ENCODE assay signal across 9 cellular contexts in the genomic region with DNA sequence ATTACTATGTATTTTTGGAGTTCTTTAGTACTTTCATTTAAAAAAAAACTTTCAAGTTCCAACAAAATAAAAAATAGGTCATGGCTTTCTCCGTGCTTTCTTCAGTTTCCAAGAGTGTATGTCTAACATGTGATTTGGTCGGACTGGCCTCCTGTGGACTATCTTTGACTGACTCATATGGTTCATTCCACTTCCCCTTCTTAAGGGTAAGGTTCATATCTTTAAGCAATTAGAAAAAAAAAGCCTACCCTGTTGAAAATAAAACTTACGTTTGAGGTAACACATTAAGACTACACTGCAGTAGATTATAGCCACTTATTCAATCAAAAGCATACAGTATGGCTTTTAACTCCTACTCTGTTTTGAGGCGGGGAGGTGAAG.
DNase-seq lines count a peak whose midpoint lies in the region; ATAC-seq, FAIRE-seq and TF ChIP-seq lines count a peak whose summit lies in the region.
"Had no signal": no experiment of that assay in that cellular context is flagged by ENCODE, and none has a peak within 500 bp of the region (broad histone marks: within the 10 kb centered on the region; RNA-seq: fewer than 3 reads in every experiment).

No MANE protein-coding gene starts in this region.

- no peak overlapping the region for H3K4me2 ChIP-seq in HepG2 (ENCODE audit: low read depth, low read length)

- no TSS peak for BruUV-seq in HepG2 (replicated peaks; lab: Mats Ljungman, UMichigan)

- H3K36me3 ChIP-seq in HepG2 (replicated peaks in 1 of 2; ENCODE audit: control insufficient read depth in 1 of 2, insufficient read depth in 2 of 2, low read length in 2 of 2) (no peaks in the 10 kb centered on the region), prostate gland (no peaks in the 10 kb centered on the region)

- TF ChIP-seq EP300 in HepG2 (IDR thresholded peaks at IDR 0.05; ENCODE audit: low read depth in 2 of 2, low read length in 2 of 2), result no peak
- no peak for TF ChIP-seq EP300 in HepG2 (CRISPR knock-in tag; IDR thresholded peaks at IDR 0.05; ENCODE audit: borderline replicate concordance)

- CTCF ChIA-PET in HepG2 (lab: Yijun Ruan, JAX; ENCODE audit: low intra/inter-chr PET ratio, low total read pairs), result no interaction called here

- H3K4me1 Mint-ChIP-seq in T-helper 2 cell treated with Interferon-gamma antibody and Interleukin-4, amounts not matched to agents 5 μg/mL and 100 μg/mL, for 36 hours (ENCODE audit: low read depth), result peaks cover 7% of the 10 kb centered on the region

- H3K4me3 ChIP-seq in HepG2 (replicated peaks in 1 of 3; ENCODE audit: insufficient read depth in 1 of 3, low read depth in 2 of 3, low read length in 3 of 3) (no peak overlapping the region), prostate gland (no peak overlapping the region)
- H3K4me3 ChIP-seq: SK-N-MC had no signal

- peak; percentile 98 for ATAC-seq in GM18909 (IDR thresholded peaks at IDR 0.05; ENCODE audit: poor library complexity, unreplicated experiment)
- ATAC-seq in HG02870 (IDR thresholded peaks at IDR 0.05; ENCODE audit: unreplicated experiment), result peak; percentile 99
- no peak for ATAC-seq in HepG2

- intact Hi-C loops in HepG2 (cut with micrococcal nuclease; ENCODE audit: unreplicated experiment) (loop anchor here (1.0 to 2.0 kb wide), 4 partner anchors 21 to 113 kb away; partner anchors contain the start of gene AHR), prostate gland (cut with DNase I) (no loop called here)

- H3K9me3 ChIP-seq in HepG2 (ENCODE audit: low read length) (no peaks in the 10 kb centered on the region), prostate gland (no peaks in the 10 kb centered on the region)

- 94% methylated on average over 4 of the region's 4 CpGs for WGBS in HepG2 (ENCODE audit: low lambda C conversion rate)
- 61% methylated on average over 4 of the region's 4 CpGs for WGBS in prostate gland

- H3K79me2 ChIP-seq in HepG2 (ENCODE audit: insufficient read depth, low read length), result no peaks in the 10 kb centered on the region

- no peaks in the 10 kb centered on the region for H3K36me3 Mint-ChIP-seq in T-helper 2 cell treated with Interferon-gamma antibody and Interleukin-4, amounts not matched to agents 5 μg/mL and 100 μg/mL, for 36 hours (ENCODE audit: low read depth)

- H3K27ac Mint-ChIP-seq in T-helper 2 cell treated with Interferon-gamma antibody and Interleukin-4, amounts not matched to agents 5 μg/mL and 100 μg/mL, for 36 hours, result no peak overlapping the region

- no peaks in the 10 kb centered on the region for H3K27me3 ChIP-seq in HepG2 (ENCODE audit: control insufficient read depth in 1 of 2, insufficient read depth in 2 of 2, low read length in 2 of 2)
- no peaks in the 10 kb centered on the region for H3K27me3 ChIP-seq in prostate gland (replicated peaks; ENCODE audit: insufficient read depth)

- peak overlapping the region; percentile 83 for H3K27ac ChIP-seq in HepG2 (ENCODE audit: extremely low read length, insufficient read depth, low read length)
- no peak overlapping the region for H3K27ac ChIP-seq in prostate gland
- H3K27ac ChIP-seq: SK-N-MC had no signal

- no peak for FAIRE-seq in HepG2 (lab: Jason Lieb, UNC)

- POLR2A ChIA-PET in HepG2 (lab: Yijun Ruan, JAX), result no interaction called here

- no peak overlapping the region for H3K4me3 Mint-ChIP-seq in T-helper 2 cell treated with Interferon-gamma antibody and Interleukin-4, amounts not matched to agents 5 μg/mL and 100 μg/mL, for 36 hours

- DNase-seq in SIG-M5 (lab: John Stamatoyannopoulos, UW), result peak; percentile 32
- DNase-seq in HepG2 (ENCODE audit: low spot score), result no peak
- no peak for DNase-seq in T-helper 2 cell treated with Interferon-gamma antibody and Interleukin-4, amounts not matched to agents 5 μg/mL and 100 μg/mL, for 36 hours (ENCODE audit: low spot score)
- no peak for DNase-seq in activated naive CD4-positive, alpha-beta T cell (lab: John Stamatoyannopoulos, UW)
- no peak for DNase-seq in DMS114 treated with DMSO at 0.1 percent for 48 hours (lab: John Stamatoyannopoulos, UW; ENCODE audit: unreplicated experiment)
- no peak for DNase-seq in prostate gland (ENCODE audit: low spot score)

- peaks cover 3% of the 10 kb centered on the region for H3K27me3 Mint-ChIP-seq in T-helper 2 cell treated with Interferon-gamma antibody and Interleukin-4, amounts not matched to agents 5 μg/mL and 100 μg/mL, for 36 hours (ENCODE audit: low read depth)

- TF ChIP-seq POLR2A in HepG2 (IDR thresholded peaks at IDR 0.05; ENCODE audit: insufficient read depth in 1 of 2, low read depth in 2 of 2, low read length in 2 of 2) (no peak), prostate gland (IDR thresholded peaks at IDR 0.05) (no peak)

- H3K9ac ChIP-seq in HepG2 (ENCODE audit: insufficient read depth, low read depth, low read length), result no peak overlapping the region

- TF ChIP-seq RAD21 in HepG2 (CRISPR knock-in tag; IDR thresholded peaks at IDR 0.05), result no peak

- in situ Hi-C loops in HepG2 (cut with HindIII; ENCODE audit: extremely low pct_ligation_motif_present, low pct_unique_long_range_greater_than_20kb), result no loop called here

- TF ChIP-seq CTCF in HepG2 (CRISPR knock-in tag; IDR thresholded peaks at IDR 0.05) (no peak), prostate gland (IDR thresholded peaks at IDR 0.05) (no peak)

- H4K20me1 ChIP-seq in HepG2 (ENCODE audit: insufficient read depth, low read length), result no peaks in the 10 kb centered on the region

- H3K4me1 ChIP-seq in HepG2 (ENCODE audit: insufficient read depth, low read length), result peaks cover 43% of the 10 kb centered on the region
- no peaks in the 10 kb centered on the region for H3K4me1 ChIP-seq in prostate gland (replicated peaks)

- no peaks in the 10 kb centered on the region for H3K9me3 Mint-ChIP-seq in T-helper 2 cell treated with Interferon-gamma antibody and Interleukin-4, amounts not matched to agents 5 μg/mL and 100 μg/mL, for 36 hours

- H2AFZ ChIP-seq in HepG2 (ENCODE audit: low read length), result no peak overlapping the region

TF ChIP-seq in HepG2, 621 proteins besides CTCF, POLR2A, EP300 and RAD21:
- TF ChIP-seq ZKSCAN5 (CRISPR knock-in tag; IDR thresholded peaks at IDR 0.05) (no peak), IKZF4 (CRISPR knock-in tag; IDR thresholded peaks at IDR 0.05; ENCODE audit: borderline replicate concordance, low read depth, not compliant biosample characterization) (no peak), FOSL1 (CRISPR knock-in tag; IDR thresholded peaks at IDR 0.05; ENCODE audit: borderline replicate concordance) (no peak), ZNF629 (CRISPR knock-in tag; conservative IDR thresholded peaks at IDR 0.05) (no peak)
- TF ChIP-seq, protein P1, sequence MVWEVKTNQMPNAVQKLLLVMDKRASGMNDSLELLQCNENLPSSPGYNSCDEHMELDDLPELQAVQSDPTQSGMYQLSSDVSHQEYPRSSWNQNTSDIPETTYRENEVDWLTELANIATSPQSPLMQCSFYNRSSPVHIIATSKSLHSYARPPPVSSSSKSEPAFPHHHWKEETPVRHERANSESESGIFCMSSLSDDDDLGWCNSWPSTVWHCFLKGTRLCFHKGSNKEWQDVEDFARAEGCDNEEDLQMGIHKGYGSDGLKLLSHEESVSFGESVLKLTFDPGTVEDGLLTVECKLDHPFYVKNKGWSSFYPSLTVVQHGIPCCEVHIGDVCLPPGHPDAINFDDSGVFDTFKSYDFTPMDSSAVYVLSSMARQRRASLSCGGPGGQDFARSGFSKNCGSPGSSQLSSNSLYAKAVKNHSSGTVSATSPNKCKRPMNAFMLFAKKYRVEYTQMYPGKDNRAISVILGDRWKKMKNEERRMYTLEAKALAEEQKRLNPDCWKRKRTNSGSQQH (CRISPR knock-in tag; IDR thresholded peaks at IDR 0.05; ENCODE audit: low read depth), result no peak
